Comparison of ENCODE assay signal across 16 cellular contexts in genomic region chr6:166772518-166772917, GRCh38.
A peak's percentile ranks its signal among the peaks of the same experiment; 100 is the strongest.
DNase-seq lines count a peak whose midpoint lies in the region; ATAC-seq, FAIRE-seq and TF ChIP-seq lines count a peak whose summit lies in the region.
"Had no signal": no experiment of that assay in that cellular context is flagged by ENCODE, and none has a peak within 500 bp of the region (broad histone marks: within the 10 kb centered on the region; RNA-seq: fewer than 3 reads in every experiment).

No MANE protein-coding gene starts in this region.

- ATAC-seq in T-helper 17 cell: no peak
- ATAC-seq: naive thymus-derived CD4-positive, alpha-beta T cell had no signal

- no peak overlapping the region for H3K27ac ChIP-seq in VCaP
- H3K27ac ChIP-seq: skin epidermis, testis had no signal

- H3K36me3 Mint-ChIP-seq in T-helper 17 cell (ENCODE audit: low read depth): no peaks in the 10 kb centered on the region
- H3K36me3 Mint-ChIP-seq: naive thymus-derived CD4-positive, alpha-beta T cell had no signal

- intact Hi-C loops in cardiac septum (cut with DNase I): no loop called here

- peaks cover 3% of the 10 kb centered on the region for H3K4me1 Mint-ChIP-seq in T-helper 17 cell

- FAIRE-seq in D721Med (lab: Jason Lieb, UNC): no peak
- FAIRE-seq: GM12891 had no signal

- no peak for DNase-seq in D721Med (ENCODE audit: insufficient read length, low spot score)
- DNase-seq in GM20000 (ENCODE audit: low spot score): no peak
- peak; percentile 38 for DNase-seq in islet precursor cell
- no peak for DNase-seq in dermis blood vessel endothelial cell
- DNase-seq in cardiac septum (ENCODE audit: low spot score): no peak
- no peak for DNase-seq in T-helper 17 cell
- DNase-seq: activated CD4-positive, alpha-beta T cell treated with anti-CD3 and anti-CD28 coated beads for 1 hour; amygdala; effector CD4-positive, alpha-beta T cell; naive thymus-derived CD4-positive, alpha-beta T cell; NCI-H1417; NK-92 treated with Interleukin-12 subunit alpha and Interleukin-12 subunit beta, amount 100 ng/mL, for 24 hours; testis had no signal

- TF ChIP-seq CTCF in D721Med (IDR thresholded peaks at IDR 0.05; ENCODE audit: insufficient read depth, missing control alignments): peak; percentile 6
- TF ChIP-seq CTCF in GM20000 (IDR thresholded peaks at IDR 0.05; ENCODE audit: extremely low read depth, missing control alignments): peak; percentile 6
- peak; percentile 46 for TF ChIP-seq CTCF in VCaP (conservative IDR thresholded peaks at IDR 0.05)

- peaks cover 7% of the 10 kb centered on the region for H3K27me3 Mint-ChIP-seq in T-helper 17 cell

- H3K4me3 Mint-ChIP-seq in T-helper 17 cell: no peak overlapping the region
- H3K4me3 Mint-ChIP-seq: naive thymus-derived CD4-positive, alpha-beta T cell had no signal

- H3K27ac Mint-ChIP-seq in T-helper 17 cell: no peak overlapping the region
- H3K27ac Mint-ChIP-seq: naive thymus-derived CD4-positive, alpha-beta T cell had no signal

- no peaks in the 10 kb centered on the region for H3K9me3 ChIP-seq in T-helper 17 cell (ENCODE audit: control insufficient read depth, low read length, poor library complexity, severe bottlenecking)
- H3K9me3 ChIP-seq: testis had no signal
